ENCODE assay signal across 1 cellular context in the genomic region with DNA sequence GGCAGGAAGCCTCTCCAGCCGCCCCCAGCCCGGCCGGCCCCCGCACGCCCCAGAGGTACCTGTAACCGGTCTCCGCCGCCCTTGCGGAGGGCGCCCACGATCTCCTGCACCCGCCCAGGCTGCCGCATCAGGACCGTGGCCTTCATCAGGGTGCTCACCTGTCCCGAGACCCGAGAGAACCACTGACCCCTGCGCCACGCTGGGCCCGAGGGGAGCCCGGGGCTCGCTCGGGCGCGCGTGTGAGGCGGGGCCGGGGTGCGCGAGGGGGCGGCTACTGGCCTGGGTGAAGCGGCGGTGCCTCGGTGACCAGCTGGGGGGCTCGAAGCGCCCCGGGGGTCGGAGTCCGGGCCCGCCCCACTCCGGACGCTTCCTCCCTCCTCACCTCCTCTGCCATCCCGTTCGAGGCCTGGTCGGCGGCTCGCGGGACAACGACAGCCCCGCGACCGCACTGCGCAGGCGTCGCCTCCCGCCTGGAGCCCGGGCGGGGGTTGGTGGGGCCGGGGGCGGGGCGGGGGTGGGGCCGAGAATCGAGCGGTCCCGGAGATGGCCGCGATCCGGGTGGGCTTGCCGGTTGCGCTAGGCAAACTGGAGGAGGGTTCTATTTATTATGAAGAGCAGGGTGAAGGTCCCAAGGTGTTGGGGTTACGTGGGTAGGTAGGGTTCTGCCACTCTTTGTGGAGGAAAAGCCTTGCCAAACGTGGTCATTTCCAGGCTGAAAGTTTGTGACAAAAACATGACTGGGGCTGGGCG.
TF ChIP-seq lines count a peak whose summit lies in the region.

A gene (minus strand): TSS at position 433 of the 750 bp plus-strand sequence. CDS start 39 bp downstream, at position 394.

TF ChIP-seq in HepG2, 621 proteins besides CTCF, POLR2A, EP300 and RAD21 (continued from another document and continues in another):
- TF ChIP-seq, protein P1, sequence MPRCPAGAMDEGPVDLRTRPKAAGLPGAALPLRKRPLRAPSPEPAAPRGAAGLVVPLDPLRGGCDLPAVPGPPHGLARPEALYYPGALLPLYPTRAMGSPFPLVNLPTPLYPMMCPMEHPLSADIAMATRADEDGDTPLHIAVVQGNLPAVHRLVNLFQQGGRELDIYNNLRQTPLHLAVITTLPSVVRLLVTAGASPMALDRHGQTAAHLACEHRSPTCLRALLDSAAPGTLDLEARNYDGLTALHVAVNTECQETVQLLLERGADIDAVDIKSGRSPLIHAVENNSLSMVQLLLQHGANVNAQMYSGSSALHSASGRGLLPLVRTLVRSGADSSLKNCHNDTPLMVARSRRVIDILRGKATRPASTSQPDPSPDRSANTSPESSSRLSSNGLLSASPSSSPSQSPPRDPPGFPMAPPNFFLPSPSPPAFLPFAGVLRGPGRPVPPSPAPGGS (CRISPR knock-in tag; IDR thresholded peaks at IDR 0.05): peak; percentile 66
- TF ChIP-seq ZNF530 (CRISPR knock-in tag; IDR thresholded peaks at IDR 0.05; ENCODE audit: low read depth): no peak
- TF ChIP-seq, protein P2, sequence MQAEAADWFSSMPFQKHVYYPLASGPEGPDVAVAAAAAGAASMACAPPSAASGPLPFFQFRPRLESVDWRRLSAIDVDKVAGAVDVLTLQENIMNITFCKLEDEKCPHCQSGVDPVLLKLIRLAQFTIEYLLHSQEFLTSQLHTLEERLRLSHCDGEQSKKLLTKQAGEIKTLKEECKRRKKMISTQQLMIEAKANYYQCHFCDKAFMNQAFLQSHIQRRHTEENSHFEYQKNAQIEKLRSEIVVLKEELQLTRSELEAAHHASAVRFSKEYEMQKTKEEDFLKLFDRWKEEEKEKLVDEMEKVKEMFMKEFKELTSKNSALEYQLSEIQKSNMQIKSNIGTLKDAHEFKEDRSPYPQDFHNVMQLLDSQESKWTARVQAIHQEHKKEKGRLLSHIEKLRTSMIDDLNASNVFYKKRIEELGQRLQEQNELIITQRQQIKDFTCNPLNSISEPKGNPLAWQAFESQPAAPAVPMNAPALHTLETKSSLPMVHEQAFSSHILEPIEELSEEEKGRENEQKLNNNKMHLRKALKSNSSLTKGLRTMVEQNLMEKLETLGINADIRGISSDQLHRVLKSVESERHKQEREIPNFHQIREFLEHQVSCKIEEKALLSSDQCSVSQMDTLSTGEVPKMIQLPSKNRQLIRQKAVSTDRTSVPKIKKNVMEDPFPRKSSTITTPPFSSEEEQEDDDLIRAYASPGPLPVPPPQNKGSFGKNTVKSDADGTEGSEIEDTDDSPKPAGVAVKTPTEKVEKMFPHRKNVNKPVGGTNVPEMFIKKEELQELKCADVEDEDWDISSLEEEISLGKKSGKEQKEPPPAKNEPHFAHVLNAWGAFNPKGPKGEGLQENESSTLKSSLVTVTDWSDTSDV (CRISPR knock-in tag; IDR thresholded peaks at IDR 0.05): no peak
- TF ChIP-seq ZNF775 (CRISPR knock-in tag; IDR thresholded peaks at IDR 0.05; ENCODE audit: borderline replicate concordance): no peak
- TF ChIP-seq NCOR1 (IDR thresholded peaks at IDR 0.05; ENCODE audit: borderline replicate concordance, low read length): no peak
- TF ChIP-seq ADNP (CRISPR knock-in tag; IDR thresholded peaks at IDR 0.05): no peak
- peak; percentile 69 for TF ChIP-seq ASH2L (IDR thresholded peaks at IDR 0.05; ENCODE audit: insufficient read length, low read depth, low read length)
- TF ChIP-seq ZNF337 (CRISPR knock-in tag; IDR thresholded peaks at IDR 0.05; ENCODE audit: borderline replicate concordance, low read depth): no peak
- TF ChIP-seq, protein P3, sequence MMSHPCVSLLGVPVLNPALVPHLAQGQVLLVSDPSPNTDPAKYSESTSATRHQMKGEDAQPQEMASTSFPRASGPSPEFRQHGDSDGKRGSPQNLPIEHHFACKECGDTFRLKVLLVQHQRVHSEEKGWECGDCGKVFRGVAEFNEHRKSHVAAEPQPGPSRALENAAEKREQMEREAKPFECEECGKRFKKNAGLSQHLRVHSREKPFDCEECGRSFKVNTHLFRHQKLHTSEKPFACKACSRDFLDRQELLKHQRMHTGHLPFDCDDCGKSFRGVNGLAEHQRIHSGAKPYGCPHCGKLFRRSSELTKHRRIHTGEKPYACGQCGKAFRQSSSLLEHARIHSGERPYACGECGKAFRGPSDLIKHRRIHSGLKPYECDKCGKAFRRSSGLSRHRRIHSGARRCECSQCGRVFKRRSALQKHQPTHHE (CRISPR knock-in tag; IDR thresholded peaks at IDR 0.05; ENCODE audit: borderline replicate concordance): no peak
- peak; percentile 49; the same call in 1 of the 2 replicates for TF ChIP-seq ZNF558 (CRISPR knock-in tag; IDR thresholded peaks at IDR 0.05; ENCODE audit: borderline replicate concordance)
- TF ChIP-seq, protein P4, sequence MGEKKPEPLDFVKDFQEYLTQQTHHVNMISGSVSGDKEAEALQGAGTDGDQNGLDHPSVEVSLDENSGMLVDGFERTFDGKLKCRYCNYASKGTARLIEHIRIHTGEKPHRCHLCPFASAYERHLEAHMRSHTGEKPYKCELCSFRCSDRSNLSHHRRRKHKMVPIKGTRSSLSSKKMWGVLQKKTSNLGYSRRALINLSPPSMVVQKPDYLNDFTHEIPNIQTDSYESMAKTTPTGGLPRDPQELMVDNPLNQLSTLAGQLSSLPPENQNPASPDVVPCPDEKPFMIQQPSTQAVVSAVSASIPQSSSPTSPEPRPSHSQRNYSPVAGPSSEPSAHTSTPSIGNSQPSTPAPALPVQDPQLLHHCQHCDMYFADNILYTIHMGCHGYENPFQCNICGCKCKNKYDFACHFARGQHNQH (CRISPR knock-in tag; IDR thresholded peaks at IDR 0.05): no peak
- no peak for TF ChIP-seq ZNF383 (CRISPR knock-in tag; IDR thresholded peaks at IDR 0.05; ENCODE audit: borderline replicate concordance)
- TF ChIP-seq SMYD3 (CRISPR knock-in tag; IDR thresholded peaks at IDR 0.05): no peak
- no peak for TF ChIP-seq FLYWCH1 (CRISPR knock-in tag; IDR thresholded peaks at IDR 0.05)
- TF ChIP-seq FOXJ3 (CRISPR knock-in tag; IDR thresholded peaks at IDR 0.05; ENCODE audit: borderline replicate concordance): no peak
- 0 out of 2 replicates have a peak, but pooled peaks have one; percentile 38 for TF ChIP-seq ZNF777 (CRISPR knock-in tag; IDR thresholded peaks at IDR 0.05)
- no peak; the same call in 1 of the 2 replicates for TF ChIP-seq ZNF792 (CRISPR knock-in tag; IDR thresholded peaks at IDR 0.05)
- TF ChIP-seq, protein P5, sequence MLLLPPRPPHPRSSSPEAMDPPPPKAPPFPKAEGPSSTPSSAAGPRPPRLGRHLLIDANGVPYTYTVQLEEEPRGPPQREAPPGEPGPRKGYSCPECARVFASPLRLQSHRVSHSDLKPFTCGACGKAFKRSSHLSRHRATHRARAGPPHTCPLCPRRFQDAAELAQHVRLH (CRISPR knock-in tag; IDR thresholded peaks at IDR 0.05; ENCODE audit: borderline replicate concordance, low read depth): no peak
- TF ChIP-seq MLLT10 (CRISPR knock-in tag; IDR thresholded peaks at IDR 0.05): no peak
- TF ChIP-seq IKZF4 (CRISPR knock-in tag; IDR thresholded peaks at IDR 0.05; ENCODE audit: borderline replicate concordance, low read depth, not compliant biosample characterization): peak; percentile 68
- no peak for TF ChIP-seq BRD4 (CRISPR knock-in tag; IDR thresholded peaks at IDR 0.05)
- peak; percentile 63 for TF ChIP-seq ZNF709 (CRISPR knock-in tag; IDR thresholded peaks at IDR 0.05)
- TF ChIP-seq AGO2 (optimal IDR thresholded peaks at IDR 0.05; ENCODE audit: low read depth, low read length): peak; percentile 75
- TF ChIP-seq ZNF605 (CRISPR knock-in tag; IDR thresholded peaks at IDR 0.05): no peak
- no peak; the same call in 1 of the 2 replicates for TF ChIP-seq HES4 (CRISPR knock-in tag; IDR thresholded peaks at IDR 0.05; ENCODE audit: borderline replicate concordance)
- TF ChIP-seq ZEB1 (IDR thresholded peaks at IDR 0.05; ENCODE audit: insufficient replicate concordance, low read depth): no peak
- TF ChIP-seq, protein P6, sequence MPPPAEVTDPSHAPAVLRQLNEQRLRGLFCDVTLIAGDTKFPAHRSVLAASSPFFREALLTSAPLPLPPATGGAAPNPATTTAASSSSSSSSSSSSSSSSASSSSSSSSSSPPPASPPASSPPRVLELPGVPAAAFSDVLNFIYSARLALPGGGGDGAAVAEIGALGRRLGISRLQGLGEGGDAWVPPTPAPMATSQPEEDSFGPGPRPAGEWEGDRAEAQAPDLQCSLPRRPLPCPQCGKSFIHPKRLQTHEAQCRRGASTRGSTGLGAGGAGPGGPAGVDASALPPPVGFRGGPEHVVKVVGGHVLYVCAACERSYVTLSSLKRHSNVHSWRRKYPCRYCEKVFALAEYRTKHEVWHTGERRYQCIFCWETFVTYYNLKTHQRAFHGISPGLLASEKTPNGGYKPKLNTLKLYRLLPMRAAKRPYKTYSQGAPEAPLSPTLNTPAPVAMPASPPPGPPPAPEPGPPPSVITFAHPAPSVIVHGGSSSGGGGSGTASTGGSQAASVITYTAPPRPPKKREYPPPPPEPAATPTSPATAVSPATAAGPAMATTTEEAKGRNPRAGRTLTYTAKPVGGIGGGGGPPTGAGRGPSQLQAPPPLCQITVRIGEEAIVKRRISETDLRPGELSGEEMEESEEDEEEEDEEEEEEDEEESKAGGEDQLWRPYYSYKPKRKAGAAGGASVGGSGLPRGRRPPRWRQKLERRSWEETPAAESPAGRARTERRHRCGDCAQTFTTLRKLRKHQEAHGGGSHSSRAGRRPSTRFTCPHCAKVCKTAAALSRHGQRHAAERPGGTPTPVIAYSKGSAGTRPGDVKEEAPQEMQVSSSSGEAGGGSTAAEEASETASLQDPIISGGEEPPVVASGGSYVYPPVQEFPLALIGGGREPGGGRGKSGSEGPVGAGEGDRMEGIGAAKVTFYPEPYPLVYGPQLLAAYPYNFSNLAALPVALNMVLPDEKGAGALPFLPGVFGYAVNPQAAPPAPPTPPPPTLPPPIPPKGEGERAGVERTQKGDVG (CRISPR knock-in tag; IDR thresholded peaks at IDR 0.05; ENCODE audit: borderline replicate concordance): no peak
- TF ChIP-seq SETDB1 (CRISPR knock-in tag; IDR thresholded peaks at IDR 0.05; ENCODE audit: borderline replicate concordance): no peak
- TF ChIP-seq MED13 (CRISPR knock-in tag; IDR thresholded peaks at IDR 0.05): no peak
- TF ChIP-seq, protein P7, sequence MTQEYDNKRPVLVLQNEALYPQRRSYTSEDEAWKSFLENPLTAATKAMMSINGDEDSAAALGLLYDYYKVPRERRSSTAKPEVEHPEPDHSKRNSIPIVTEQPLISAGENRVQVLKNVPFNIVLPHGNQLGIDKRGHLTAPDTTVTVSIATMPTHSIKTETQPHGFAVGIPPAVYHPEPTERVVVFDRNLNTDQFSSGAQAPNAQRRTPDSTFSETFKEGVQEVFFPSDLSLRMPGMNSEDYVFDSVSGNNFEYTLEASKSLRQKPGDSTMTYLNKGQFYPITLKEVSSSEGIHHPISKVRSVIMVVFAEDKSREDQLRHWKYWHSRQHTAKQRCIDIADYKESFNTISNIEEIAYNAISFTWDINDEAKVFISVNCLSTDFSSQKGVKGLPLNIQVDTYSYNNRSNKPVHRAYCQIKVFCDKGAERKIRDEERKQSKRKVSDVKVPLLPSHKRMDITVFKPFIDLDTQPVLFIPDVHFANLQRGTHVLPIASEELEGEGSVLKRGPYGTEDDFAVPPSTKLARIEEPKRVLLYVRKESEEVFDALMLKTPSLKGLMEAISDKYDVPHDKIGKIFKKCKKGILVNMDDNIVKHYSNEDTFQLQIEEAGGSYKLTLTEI (CRISPR knock-in tag; conservative IDR thresholded peaks at IDR 0.05): no peak
- no peak for TF ChIP-seq ZNF552 (CRISPR knock-in tag; IDR thresholded peaks at IDR 0.05; ENCODE audit: borderline replicate concordance)
- TF ChIP-seq SOX6 (IDR thresholded peaks at IDR 0.05): no peak
- peak; percentile 5; the same call in 1 of the 2 replicates for TF ChIP-seq SOX6 (CRISPR knock-in tag; IDR thresholded peaks at IDR 0.05)
- TF ChIP-seq ZNF256 (CRISPR knock-in tag; conservative IDR thresholded peaks at IDR 0.05): no peak
- TF ChIP-seq, protein P8, sequence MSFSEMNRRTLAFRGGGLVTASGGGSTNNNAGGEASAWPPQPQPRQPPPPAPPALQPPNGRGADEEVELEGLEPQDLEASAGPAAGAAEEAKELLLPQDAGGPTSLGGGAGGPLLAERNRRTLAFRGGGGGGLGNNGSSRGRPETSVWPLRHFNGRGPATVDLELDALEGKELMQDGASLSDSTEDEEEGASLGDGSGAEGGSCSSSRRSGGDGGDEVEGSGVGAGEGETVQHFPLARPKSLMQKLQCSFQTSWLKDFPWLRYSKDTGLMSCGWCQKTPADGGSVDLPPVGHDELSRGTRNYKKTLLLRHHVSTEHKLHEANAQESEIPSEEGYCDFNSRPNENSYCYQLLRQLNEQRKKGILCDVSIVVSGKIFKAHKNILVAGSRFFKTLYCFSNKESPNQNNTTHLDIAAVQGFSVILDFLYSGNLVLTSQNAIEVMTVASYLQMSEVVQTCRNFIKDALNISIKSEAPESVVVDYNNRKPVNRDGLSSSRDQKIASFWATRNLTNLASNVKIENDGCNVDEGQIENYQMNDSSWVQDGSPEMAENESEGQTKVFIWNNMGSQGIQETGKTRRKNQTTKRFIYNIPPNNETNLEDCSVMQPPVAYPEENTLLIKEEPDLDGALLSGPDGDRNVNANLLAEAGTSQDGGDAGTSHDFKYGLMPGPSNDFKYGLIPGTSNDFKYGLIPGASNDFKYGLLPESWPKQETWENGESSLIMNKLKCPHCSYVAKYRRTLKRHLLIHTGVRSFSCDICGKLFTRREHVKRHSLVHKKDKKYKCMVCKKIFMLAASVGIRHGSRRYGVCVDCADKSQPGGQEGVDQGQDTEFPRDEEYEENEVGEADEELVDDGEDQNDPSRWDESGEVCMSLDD (CRISPR knock-in tag; IDR thresholded peaks at IDR 0.05; ENCODE audit: borderline replicate concordance): 0 out of 2 replicates have a peak, but pooled peaks have one; percentile 31
- TF ChIP-seq, protein P9, sequence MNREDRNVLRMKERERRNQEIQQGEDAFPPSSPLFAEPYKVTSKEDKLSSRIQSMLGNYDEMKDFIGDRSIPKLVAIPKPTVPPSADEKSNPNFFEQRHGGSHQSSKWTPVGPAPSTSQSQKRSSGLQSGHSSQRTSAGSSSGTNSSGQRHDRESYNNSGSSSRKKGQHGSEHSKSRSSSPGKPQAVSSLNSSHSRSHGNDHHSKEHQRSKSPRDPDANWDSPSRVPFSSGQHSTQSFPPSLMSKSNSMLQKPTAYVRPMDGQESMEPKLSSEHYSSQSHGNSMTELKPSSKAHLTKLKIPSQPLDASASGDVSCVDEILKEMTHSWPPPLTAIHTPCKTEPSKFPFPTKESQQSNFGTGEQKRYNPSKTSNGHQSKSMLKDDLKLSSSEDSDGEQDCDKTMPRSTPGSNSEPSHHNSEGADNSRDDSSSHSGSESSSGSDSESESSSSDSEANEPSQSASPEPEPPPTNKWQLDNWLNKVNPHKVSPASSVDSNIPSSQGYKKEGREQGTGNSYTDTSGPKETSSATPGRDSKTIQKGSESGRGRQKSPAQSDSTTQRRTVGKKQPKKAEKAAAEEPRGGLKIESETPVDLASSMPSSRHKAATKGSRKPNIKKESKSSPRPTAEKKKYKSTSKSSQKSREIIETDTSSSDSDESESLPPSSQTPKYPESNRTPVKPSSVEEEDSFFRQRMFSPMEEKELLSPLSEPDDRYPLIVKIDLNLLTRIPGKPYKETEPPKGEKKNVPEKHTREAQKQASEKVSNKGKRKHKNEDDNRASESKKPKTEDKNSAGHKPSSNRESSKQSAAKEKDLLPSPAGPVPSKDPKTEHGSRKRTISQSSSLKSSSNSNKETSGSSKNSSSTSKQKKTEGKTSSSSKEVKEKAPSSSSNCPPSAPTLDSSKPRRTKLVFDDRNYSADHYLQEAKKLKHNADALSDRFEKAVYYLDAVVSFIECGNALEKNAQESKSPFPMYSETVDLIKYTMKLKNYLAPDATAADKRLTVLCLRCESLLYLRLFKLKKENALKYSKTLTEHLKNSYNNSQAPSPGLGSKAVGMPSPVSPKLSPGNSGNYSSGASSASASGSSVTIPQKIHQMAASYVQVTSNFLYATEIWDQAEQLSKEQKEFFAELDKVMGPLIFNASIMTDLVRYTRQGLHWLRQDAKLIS (CRISPR knock-in tag; IDR thresholded peaks at IDR 0.05): no peak
- peak; percentile 77; the same call in 1 of the 2 replicates for TF ChIP-seq TAF1 (CRISPR knock-in tag; IDR thresholded peaks at IDR 0.05)
- peak; percentile 69; the same call in 1 of the 2 replicates for TF ChIP-seq SMAD9 (CRISPR knock-in tag; IDR thresholded peaks at IDR 0.05)
- no peak for TF ChIP-seq GATAD2A (CRISPR knock-in tag; IDR thresholded peaks at IDR 0.05)
- TF ChIP-seq BCL6 (CRISPR knock-in tag; IDR thresholded peaks at IDR 0.05): no peak
